ENCODE assay signal across 30 cellular contexts in the genomic region with DNA sequence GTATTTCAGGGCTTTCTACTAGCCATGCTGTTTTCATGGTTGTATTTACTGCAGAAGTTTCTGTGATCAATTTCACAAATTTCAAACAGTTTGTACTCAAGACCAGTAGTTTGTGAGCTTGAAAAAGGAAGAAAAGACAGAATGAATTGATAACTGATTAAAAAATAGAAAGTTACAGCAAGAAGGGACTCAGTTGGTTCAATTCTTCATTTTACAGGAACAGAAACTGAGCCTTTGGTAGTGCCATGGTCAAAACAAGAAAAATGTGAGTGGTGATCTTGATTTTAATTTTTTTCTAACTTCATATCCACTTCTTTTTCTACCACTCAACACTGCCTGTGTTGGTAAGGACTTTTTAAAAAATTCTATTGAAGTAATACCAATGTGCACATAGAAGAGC.
"Had no signal": no experiment of that assay in that cellular context is flagged by ENCODE, and none has a peak within 500 bp of the region (broad histone marks: within the 10 kb centered on the region; RNA-seq: fewer than 3 reads in every experiment).

No MANE protein-coding gene starts in this region.

- H3K27ac Mint-ChIP-seq: activated CD4-positive, alpha-beta memory T cell treated with anti-CD3 and anti-CD28 coated beads for 36 hours; activated CD4-positive, alpha-beta T cell treated with anti-CD3 and anti-CD28 coated beads for 36 hours; activated CD4-positive, alpha-beta T cell treated with anti-CD3 and anti-CD28 coated beads, Interleukin-2, amount 10 ng/mL, durations not matched to agents 24 days and 14 days; activated CD8-positive, alpha-beta memory T cell treated with anti-CD3 and anti-CD28 coated beads, Interleukin-2, amount 10 ng/mL, durations not matched to agents 7 days and 5 days; activated CD8-positive, alpha-beta T cell treated with anti-CD3 and anti-CD28 coated beads, Interleukin-2, amount 10 ng/mL, durations not matched to agents 7 days and 5 days; activated naive CD4-positive, alpha-beta T cell treated with anti-CD3 and anti-CD28 coated beads for 36 hours; activated naive CD4-positive, alpha-beta T cell treated with anti-CD3 and anti-CD28 coated beads, Interleukin-2, amount 50 U/mL, for 72 hours; activated naive CD8-positive, alpha-beta T cell treated with anti-CD3 and anti-CD28 coated beads, Interleukin-2, amount 10 ng/mL, durations not matched to agents 7 days and 5 days; activated T-helper 1 cell treated with anti-CD3 and anti-CD28 coated beads, Interleukin-12 subunit alpha, Interleukin-12 subunit beta, Interleukin-2, Interleukin-4 antibody, amounts not matched to agents 30 ng/mL and 10 ng/mL and 1 ng/mL, durations not matched to agents 14 hours and 24 hours and 36 hours; activated T-helper 2 cell treated with anti-CD3 and anti-CD28 coated beads, Interferon-gamma antibody, Interleukin-2, Interleukin-4, amounts not matched to agents 10 μg/mL and 5 μg/mL and 100 μg/mL, durations not matched to agents 14 hours and 24 hours and 36 hours; brain had no signal

- H3K9me3 ChIP-seq: ascending aorta, breast epithelium, colonic mucosa, esophagus squamous epithelium had no signal

- H3K4me3 ChIP-seq: ascending aorta, breast epithelium, cardiac muscle cell, colonic mucosa, esophagus squamous epithelium, gastroesophageal sphincter, heart right ventricle, hepatocyte had no signal

- H3K27ac ChIP-seq: ascending aorta, breast epithelium, cardiac muscle cell, colonic mucosa, epithelial cell of prostate, esophagus squamous epithelium, gastroesophageal sphincter, heart right ventricle, hepatocyte had no signal

- H3K4me3 Mint-ChIP-seq: activated CD4-positive, alpha-beta memory T cell treated with anti-CD3 and anti-CD28 coated beads for 36 hours; activated CD4-positive, alpha-beta T cell treated with anti-CD3 and anti-CD28 coated beads for 36 hours; activated CD4-positive, alpha-beta T cell treated with anti-CD3 and anti-CD28 coated beads, Interleukin-2, amount 10 ng/mL, durations not matched to agents 24 days and 14 days; activated CD8-positive, alpha-beta memory T cell treated with anti-CD3 and anti-CD28 coated beads, Interleukin-2, amount 10 ng/mL, durations not matched to agents 7 days and 5 days; activated CD8-positive, alpha-beta T cell treated with anti-CD3 and anti-CD28 coated beads, Interleukin-2, amount 10 ng/mL, durations not matched to agents 7 days and 5 days; activated naive CD4-positive, alpha-beta T cell treated with anti-CD3 and anti-CD28 coated beads for 36 hours; activated naive CD8-positive, alpha-beta T cell treated with anti-CD3 and anti-CD28 coated beads, Interleukin-2, amount 10 ng/mL, durations not matched to agents 7 days and 5 days; activated T-helper 1 cell treated with anti-CD3 and anti-CD28 coated beads, Interleukin-12 subunit alpha, Interleukin-12 subunit beta, Interleukin-2, Interleukin-4 antibody, amounts not matched to agents 30 ng/mL and 10 ng/mL and 1 ng/mL, durations not matched to agents 14 hours and 24 hours and 36 hours; brain had no signal

- H3K27me3 ChIP-seq: ascending aorta, breast epithelium, cardiac muscle cell, colonic mucosa, esophagus squamous epithelium, gastroesophageal sphincter, heart right ventricle, hepatocyte had no signal

- H3K9me3 Mint-ChIP-seq: activated CD4-positive, alpha-beta memory T cell treated with anti-CD3 and anti-CD28 coated beads for 36 hours; activated CD4-positive, alpha-beta T cell treated with anti-CD3 and anti-CD28 coated beads, Interleukin-2, amount 10 ng/mL, durations not matched to agents 24 days and 14 days; activated naive CD4-positive, alpha-beta T cell treated with anti-CD3 and anti-CD28 coated beads, Interleukin-2, amount 50 U/mL, for 72 hours; activated naive CD8-positive, alpha-beta T cell treated with anti-CD3 and anti-CD28 coated beads, Interleukin-2, amount 10 ng/mL, durations not matched to agents 7 days and 5 days; activated T-helper 2 cell treated with anti-CD3 and anti-CD28 coated beads, Interferon-gamma antibody, Interleukin-2, Interleukin-4, amounts not matched to agents 10 μg/mL and 5 μg/mL and 100 μg/mL, durations not matched to agents 14 hours and 24 hours and 36 hours had no signal

- H3K27me3 Mint-ChIP-seq: activated CD4-positive, alpha-beta memory T cell treated with anti-CD3 and anti-CD28 coated beads for 36 hours; activated CD8-positive, alpha-beta memory T cell treated with anti-CD3 and anti-CD28 coated beads, Interleukin-2, amount 10 ng/mL, durations not matched to agents 7 days and 5 days; brain had no signal

- H3K4me2 ChIP-seq: hepatocyte had no signal

- H3K79me2 ChIP-seq: hepatocyte had no signal

- H3K4me1 Mint-ChIP-seq: activated CD4-positive, alpha-beta T cell treated with anti-CD3 and anti-CD28 coated beads for 36 hours; activated CD4-positive, alpha-beta T cell treated with anti-CD3 and anti-CD28 coated beads, Interleukin-2, amount 10 ng/mL, durations not matched to agents 24 days and 14 days; activated CD8-positive, alpha-beta memory T cell treated with anti-CD3 and anti-CD28 coated beads, Interleukin-2, amount 10 ng/mL, durations not matched to agents 7 days and 5 days; activated naive CD8-positive, alpha-beta T cell treated with anti-CD3 and anti-CD28 coated beads, Interleukin-2, amount 10 ng/mL, durations not matched to agents 7 days and 5 days; brain had no signal

- H3K4me1 ChIP-seq: breast epithelium, colonic mucosa, esophagus squamous epithelium had no signal

- H3K36me3 ChIP-seq: ascending aorta, breast epithelium, cardiac muscle cell, colonic mucosa, esophagus squamous epithelium, gastroesophageal sphincter, heart right ventricle had no signal

- ATAC-seq: activated CD4-positive, alpha-beta T cell treated with anti-CD3 and anti-CD28 coated beads for 36 hours; activated CD8-positive, alpha-beta memory T cell treated with anti-CD3 and anti-CD28 coated beads, Interleukin-2, amount 10 ng/mL, durations not matched to agents 7 days and 5 days; activated CD8-positive, alpha-beta T cell treated with anti-CD3 and anti-CD28 coated beads, Interleukin-2, amount 10 ng/mL, durations not matched to agents 7 days and 5 days; activated naive CD4-positive, alpha-beta T cell treated with anti-CD3 and anti-CD28 coated beads, Interleukin-2, amount 50 U/mL, for 72 hours; gastroesophageal sphincter; heart right ventricle had no signal

- H3K36me3 Mint-ChIP-seq: activated CD4-positive, alpha-beta memory T cell treated with anti-CD3 and anti-CD28 coated beads for 36 hours; activated CD8-positive, alpha-beta memory T cell treated with anti-CD3 and anti-CD28 coated beads, Interleukin-2, amount 10 ng/mL, durations not matched to agents 7 days and 5 days; activated naive CD4-positive, alpha-beta T cell treated with anti-CD3 and anti-CD28 coated beads, Interleukin-2, amount 50 U/mL, for 72 hours; activated naive CD8-positive, alpha-beta T cell treated with anti-CD3 and anti-CD28 coated beads, Interleukin-2, amount 10 ng/mL, durations not matched to agents 7 days and 5 days; brain had no signal

- DNase-seq: activated CD4-positive, alpha-beta memory T cell treated with anti-CD3 and anti-CD28 coated beads for 36 hours; activated CD4-positive, alpha-beta T cell treated with anti-CD3 and anti-CD28 coated beads for 36 hours; activated CD4-positive, alpha-beta T cell treated with anti-CD3 and anti-CD28 coated beads, Interleukin-2, amount 10 ng/mL, durations not matched to agents 24 days and 14 days; activated CD4-positive, CD25-positive, alpha-beta regulatory T cell; activated CD4-positive, CD25-positive, alpha-beta regulatory T cell treated with anti-CD3 and anti-CD28 coated beads, Interleukin-2, amount 50 U/mL, for 72 hours; activated CD8-positive, alpha-beta memory T cell treated with anti-CD3 and anti-CD28 coated beads, Interleukin-2, amount 10 ng/mL, durations not matched to agents 7 days and 5 days; activated CD8-positive, alpha-beta memory T cell treated with anti-CD3 and anti-CD28 coated beads, Interleukin-2, amount 50 U/mL, for 4 hours; activated CD8-positive, alpha-beta T cell treated with anti-CD3 and anti-CD28 coated beads, Interleukin-2, amount 10 ng/mL, durations not matched to agents 7 days and 5 days; activated effector memory CD4-positive, alpha-beta T cell treated with anti-CD3 and anti-CD28 coated beads, Interleukin-2, amount 50 U/mL, for 16 hours; activated naive CD4-positive, alpha-beta T cell treated with anti-CD3 and anti-CD28 coated beads for 36 hours; activated naive CD8-positive, alpha-beta T cell treated with anti-CD3 and anti-CD28 coated beads, Interleukin-2, amount 10 ng/mL, durations not matched to agents 7 days and 5 days; activated T-cell treated with anti-CD3 and anti-CD28 coated beads, Interleukin-2, amount 50 U/mL, for 1 hour; activated T-cell treated with anti-CD3 and anti-CD28 coated beads, Interleukin-2, amount 50 U/mL, for 48 hours; central memory CD4-positive, alpha-beta T cell; cerebellar nuclear complex; colonic mucosa; effector CD8-positive, alpha-beta T cell; esophagus squamous epithelium; foreskin melanocyte; heart right ventricle had no signal

- H2AFZ ChIP-seq: hepatocyte had no signal
